Comparison of ENCODE assay signal across 1 cellular context in the genomic region with DNA sequence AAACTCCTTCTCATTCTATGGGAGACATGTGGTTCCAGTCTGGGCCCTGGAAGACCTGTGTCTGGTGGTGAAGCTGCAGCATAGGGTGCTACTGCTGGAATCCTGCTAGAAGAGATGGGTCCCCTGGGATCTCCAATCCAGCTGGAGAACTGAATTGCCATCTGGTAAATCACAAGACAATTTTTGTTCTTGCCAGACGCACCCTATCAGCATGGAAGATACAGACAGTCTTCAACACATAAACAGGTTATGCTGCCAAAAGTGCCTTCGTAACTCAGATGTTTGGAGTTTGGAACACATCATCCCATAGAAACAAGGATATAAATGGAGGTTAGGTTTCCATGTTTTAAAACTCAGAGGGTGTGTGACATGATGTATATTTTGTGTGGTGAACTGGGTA.
TF ChIP-seq lines count a peak whose summit lies in the region.

No MANE protein-coding gene starts in this region.

TF ChIP-seq in HepG2, 621 proteins besides CTCF, POLR2A, EP300 and RAD21 (continued from another document):
- TF ChIP-seq KDM5B (CRISPR knock-in tag; IDR thresholded peaks at IDR 0.05; ENCODE audit: borderline replicate concordance), result no peak
- TF ChIP-seq, protein P1, sequence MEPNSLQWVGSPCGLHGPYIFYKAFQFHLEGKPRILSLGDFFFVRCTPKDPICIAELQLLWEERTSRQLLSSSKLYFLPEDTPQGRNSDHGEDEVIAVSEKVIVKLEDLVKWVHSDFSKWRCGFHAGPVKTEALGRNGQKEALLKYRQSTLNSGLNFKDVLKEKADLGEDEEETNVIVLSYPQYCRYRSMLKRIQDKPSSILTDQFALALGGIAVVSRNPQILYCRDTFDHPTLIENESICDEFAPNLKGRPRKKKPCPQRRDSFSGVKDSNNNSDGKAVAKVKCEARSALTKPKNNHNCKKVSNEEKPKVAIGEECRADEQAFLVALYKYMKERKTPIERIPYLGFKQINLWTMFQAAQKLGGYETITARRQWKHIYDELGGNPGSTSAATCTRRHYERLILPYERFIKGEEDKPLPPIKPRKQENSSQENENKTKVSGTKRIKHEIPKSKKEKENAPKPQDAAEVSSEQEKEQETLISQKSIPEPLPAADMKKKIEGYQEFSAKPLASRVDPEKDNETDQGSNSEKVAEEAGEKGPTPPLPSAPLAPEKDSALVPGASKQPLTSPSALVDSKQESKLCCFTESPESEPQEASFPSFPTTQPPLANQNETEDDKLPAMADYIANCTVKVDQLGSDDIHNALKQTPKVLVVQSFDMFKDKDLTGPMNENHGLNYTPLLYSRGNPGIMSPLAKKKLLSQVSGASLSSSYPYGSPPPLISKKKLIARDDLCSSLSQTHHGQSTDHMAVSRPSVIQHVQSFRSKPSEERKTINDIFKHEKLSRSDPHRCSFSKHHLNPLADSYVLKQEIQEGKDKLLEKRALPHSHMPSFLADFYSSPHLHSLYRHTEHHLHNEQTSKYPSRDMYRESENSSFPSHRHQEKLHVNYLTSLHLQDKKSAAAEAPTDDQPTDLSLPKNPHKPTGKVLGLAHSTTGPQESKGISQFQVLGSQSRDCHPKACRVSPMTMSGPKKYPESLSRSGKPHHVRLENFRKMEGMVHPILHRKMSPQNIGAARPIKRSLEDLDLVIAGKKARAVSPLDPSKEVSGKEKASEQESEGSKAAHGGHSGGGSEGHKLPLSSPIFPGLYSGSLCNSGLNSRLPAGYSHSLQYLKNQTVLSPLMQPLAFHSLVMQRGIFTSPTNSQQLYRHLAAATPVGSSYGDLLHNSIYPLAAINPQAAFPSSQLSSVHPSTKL (CRISPR knock-in tag; IDR thresholded peaks at IDR 0.05), result no peak
